In genomic region chr18:70421471-70421870, GRCh38 we compare ENCODE assay signal across 12 cellular contexts.
DNase-seq lines count a peak whose midpoint lies in the region; TF ChIP-seq lines count a peak whose summit lies in the region.
"Had no signal": no experiment of that assay in that cellular context is flagged by ENCODE, and none has a peak within 500 bp of the region (broad histone marks: within the 10 kb centered on the region; RNA-seq: fewer than 3 reads in every experiment).

No MANE protein-coding gene starts in this region.

- H3K27ac ChIP-seq in left ventricle myocardium inferior (replicated peaks) (peak overlapping the region; percentile 51), right atrium auricular region (peak overlapping the region in 1 of 2 donors; percentile 44), mammary epithelial cell (ENCODE audit: insufficient read depth, low read depth, low read length) (peak overlapping the region; percentile 95)
- H3K27ac ChIP-seq: 22Rv1 had no signal

- no peak overlapping the region for H2AFZ ChIP-seq in mammary epithelial cell (ENCODE audit: low read depth, low read length)
- H2AFZ ChIP-seq: GM23338 had no signal

- BruUV-seq in mammary epithelial cell (replicated peaks; lab: Mats Ljungman, UMichigan) = TSS peak; percentile 75

- WGBS in mammary epithelial cell (ENCODE audit: low coverage, missing lambda C conversion rate) = 41% methylated on average over 5 of the region's 5 CpGs

- intact Hi-C loops in left ventricle myocardium inferior (cut with micrococcal nuclease) = no loop called here
- intact Hi-C loops in mammary epithelial cell (cut with micrococcal nuclease) = no loop called here

- peak overlapping the region; percentile 71 for H3K4me2 ChIP-seq in mammary epithelial cell (ENCODE audit: insufficient read depth, low read depth, low read length)
- H3K4me2 ChIP-seq: GM23338 had no signal

- in situ Hi-C loops in mammary epithelial cell (cut with MboI; ENCODE audit: low sequenced_read_pairs in 2 of 2) = no loop called here

- no peak for DNase-seq in left ventricle myocardium inferior
- no peak for DNase-seq in right atrium auricular region (ENCODE audit: low spot score)
- DNase-seq in mammary epithelial cell = peak; percentile 68
- DNase-seq in left kidney (ENCODE audit: low read depth, low spot score) = peak; percentile 32
- no peak for DNase-seq in DMS79 (lab: John Stamatoyannopoulos, UW)
- DNase-seq in cerebellar nuclear complex (lab: John Stamatoyannopoulos, UW) = no peak
- no peak for DNase-seq in AG08396 (ENCODE audit: low spot score)
- no peak for DNase-seq in NCI-H526 (lab: John Stamatoyannopoulos, UW)
- DNase-seq: activated CD4-positive, CD25-positive, alpha-beta regulatory T cell treated with anti-CD3 and anti-CD28 coated beads, Interleukin-2, amount 50 U/mL, for 72 hours; activated T-cell treated with anti-CD3 and anti-CD28 coated beads, Interleukin-2, amount 50 U/mL, for 1 hour had no signal

- H3K36me3 ChIP-seq in left ventricle myocardium inferior (no peaks in the 10 kb centered on the region), right atrium auricular region (no peaks in the 10 kb centered on the region), mammary epithelial cell (ENCODE audit: insufficient read depth, low read length) (no peaks in the 10 kb centered on the region)

- peak overlapping the region; percentile 73 for H3K9ac ChIP-seq in mammary epithelial cell (ENCODE audit: insufficient read depth, low read length)

- H3K9me3 ChIP-seq in left ventricle myocardium inferior (replicated peaks) (no peaks in the 10 kb centered on the region), right atrium auricular region (no peaks in the 10 kb centered on the region), mammary epithelial cell (replicated peaks; ENCODE audit: insufficient read depth, low read length) (no peaks in the 10 kb centered on the region)

- TF ChIP-seq CTCF in left ventricle myocardium inferior (IDR thresholded peaks at IDR 0.05; ENCODE audit: borderline replicate concordance) (no peak), right atrium auricular region (IDR thresholded peaks at IDR 0.05) (no peak), mammary epithelial cell (conservative IDR thresholded peaks at IDR 0.05 in 1 of 2, IDR thresholded peaks at IDR 0.05 in 1 of 2; ENCODE audit: extremely low read depth in 1 of 2, insufficient read depth in 1 of 2, low read depth in 1 of 2, low read length in 2 of 2) (no peak)

- CTCF ChIA-PET in mammary epithelial cell (lab: Charles Lee; ENCODE audit: low non-redundant PET) = interaction anchor here (0.6 kb wide), 2 partner anchors 38 to 222 kb away, joined by 7 to 14 read pairs; no protein-coding TSS in a partner anchor

- H4K20me1 ChIP-seq in mammary epithelial cell (ENCODE audit: insufficient read depth, low read length) = no peaks in the 10 kb centered on the region

- H3K4me3 ChIP-seq in left ventricle myocardium inferior (no peak overlapping the region), right atrium auricular region (no peak overlapping the region), mammary epithelial cell (replicated peaks in 1 of 3; ENCODE audit: insufficient read depth in 1 of 3, low read depth in 2 of 3, low read length in 3 of 3) (no peak overlapping the region)
- H3K4me3 ChIP-seq: GM23338 had no signal

- H3K79me2 ChIP-seq in mammary epithelial cell (ENCODE audit: insufficient read depth, low read length) = no peaks in the 10 kb centered on the region

- H3K4me1 ChIP-seq in left ventricle myocardium inferior (peaks cover 46% of the 10 kb centered on the region), right atrium auricular region (peaks cover 0 to 52% of the 10 kb centered on the region in 2 donors), mammary epithelial cell (ENCODE audit: insufficient read depth, low read length) (peaks cover 45% of the 10 kb centered on the region)

- H3K27me3 ChIP-seq in left ventricle myocardium inferior (ENCODE audit: low read depth) = no peaks in the 10 kb centered on the region
- H3K27me3 ChIP-seq in right atrium auricular region = no peaks in the 10 kb centered on the region
- H3K27me3 ChIP-seq in mammary epithelial cell (ENCODE audit: insufficient read depth, low read length) = no peaks in the 10 kb centered on the region

- dilution Hi-C loops in mammary epithelial cell (cut with HindIII; ENCODE audit: low sequenced_read_pairs) = loop anchor here (5.0 kb wide), 1 partner anchor 49 kb away; no protein-coding TSS in a partner anchor

Comparison
In these comparisons a context has a peak if more than half of its experiments do, and no peak if none do; other contexts are left out.
1. DNase-seq: peak in mammary epithelial cell (single experiment) and left kidney (single experiment); none in left ventricle myocardium inferior (single experiment), right atrium auricular region (single experiment), DMS79 (single experiment), cerebellar nuclear complex (0 of 2), AG08396 (single experiment) and NCI-H526 (0 of 2).